Comparison of ENCODE assay signal across 11 cellular contexts in the genomic region with DNA sequence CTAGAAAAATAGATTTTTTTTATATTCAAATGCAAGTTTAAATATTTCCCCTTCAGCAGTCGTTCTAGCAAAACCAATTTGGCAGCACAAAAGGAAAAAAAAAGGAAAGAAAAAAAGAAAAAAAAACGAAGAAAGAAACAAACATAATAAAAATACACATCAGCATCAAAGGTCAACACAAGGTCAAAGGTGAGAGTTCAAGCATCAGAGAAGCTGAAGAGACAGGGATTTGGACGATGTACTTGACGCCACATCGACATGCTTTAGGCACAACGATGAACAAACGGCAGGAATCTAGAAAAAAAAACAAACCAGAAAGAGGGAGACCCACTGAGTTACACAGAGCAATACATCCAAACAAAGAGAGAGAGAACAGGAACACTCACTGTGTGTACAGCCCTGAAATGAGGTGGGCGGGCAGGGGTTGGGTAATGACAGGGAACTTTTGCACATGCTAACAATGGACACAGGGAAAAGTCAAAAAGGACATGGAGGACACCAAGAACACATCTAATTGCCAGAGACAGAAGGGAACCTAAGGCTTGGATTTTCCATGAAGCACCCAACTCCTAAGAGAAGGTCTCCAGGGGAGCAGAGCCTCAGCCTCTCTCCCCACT. TPM values are rescaled to one million over a fixed set of nuclear protein-coding genes. Genes with fewer than 3 reads are reported as not detected.
DNase-seq lines count a peak whose midpoint lies in the region; ATAC-seq, FAIRE-seq and TF ChIP-seq lines count a peak whose summit lies in the region.
"Had no signal": no experiment of that assay in that cellular context is flagged by ENCODE, and none has a peak within 500 bp of the region (broad histone marks: within the 10 kb centered on the region; RNA-seq: fewer than 3 reads in every experiment).

No MANE protein-coding gene starts in this region.

- FAIRE-seq in frontal cortex (lab: Jason Lieb, UNC) = no peak

- H3K4me3 ChIP-seq in GM23338 = no peak overlapping the region
- H3K4me3 ChIP-seq: skin epidermis had no signal

- ATAC-seq in GM23338 (no peak), HG03342 (IDR thresholded peaks at IDR 0.05; ENCODE audit: unreplicated experiment) (no peak)
- ATAC-seq in naive thymus-derived CD8-positive, alpha-beta T cell = no peak

- H3K27me3 ChIP-seq in GM23338 (ENCODE audit: insufficient read depth) = no peaks in the 10 kb centered on the region

- H3K79me2 ChIP-seq in GM23338 (replicated peaks; ENCODE audit: insufficient read depth) = peaks cover 73% of the 10 kb centered on the region

- peaks cover 19% of the 10 kb centered on the region; the same call in 1 of the 2 replicates for H3F3A ChIP-seq in GM23338 (replicated peaks; ENCODE audit: low read depth)

- H3K9me3 Mint-ChIP-seq in GM23338 (no peaks in the 10 kb centered on the region), brain (no peaks in the 10 kb centered on the region)
- H3K9me3 Mint-ChIP-seq in naive thymus-derived CD8-positive, alpha-beta T cell = no peaks in the 10 kb centered on the region

- no peak overlapping the region for H2AFZ ChIP-seq in GM23338

- H3K4me1 ChIP-seq in GM23338 (ENCODE audit: insufficient read depth) = peaks cover 37% of the 10 kb centered on the region

- TF ChIP-seq CTCF in 22Rv1 (IDR thresholded peaks at IDR 0.05) = no peak
- TF ChIP-seq CTCF in GM23338 (conservative IDR thresholded peaks at IDR 0.05; ENCODE audit: low read depth in 2 of 2) = no peak
- TF ChIP-seq CTCF in brain (conservative IDR thresholded peaks at IDR 0.05) = no peak

- peaks cover 45% of the 10 kb centered on the region for H3K36me3 ChIP-seq in GM23338 (ENCODE audit: insufficient read depth)

- H4K20me1 ChIP-seq in GM23338 (replicated peaks; ENCODE audit: insufficient read depth) = peaks cover 51% of the 10 kb centered on the region

- peak overlapping the region; percentile 5; the same call in 1 of the 3 replicates for H3K4me3 Mint-ChIP-seq in GM23338
- H3K4me3 Mint-ChIP-seq in brain = no peak overlapping the region
- no peak overlapping the region for H3K4me3 Mint-ChIP-seq in naive thymus-derived CD8-positive, alpha-beta T cell

- H3K4me1 Mint-ChIP-seq in GM23338 (peaks cover 53% of the 10 kb centered on the region), brain (peaks cover 49% of the 10 kb centered on the region)
- H3K4me1 Mint-ChIP-seq in naive thymus-derived CD8-positive, alpha-beta T cell = peaks cover 3 to 14% (median 11%) of the 10 kb centered on the region in 4 donors

- POLR2A ChIA-PET in naive thymus-derived CD8-positive, alpha-beta T cell (lab: Charles Lee) = no interaction called here

- H3K27me3 Mint-ChIP-seq in GM23338 (ENCODE audit: insufficient read depth, low read depth, poor library complexity) (peaks cover 16% of the 10 kb centered on the region), brain (no peaks in the 10 kb centered on the region)
- H3K27me3 Mint-ChIP-seq in naive thymus-derived CD8-positive, alpha-beta T cell = no peaks in the 10 kb centered on the region

- H3K27ac Mint-ChIP-seq in GM23338 (no peak overlapping the region; the same call in 1 of the 2 replicates), brain (peak overlapping the region; percentile 18 to 92 (median 68))
- peak overlapping the region in 7 of 10 donors; percentile 4 to 87 (median 61) for H3K27ac Mint-ChIP-seq in naive thymus-derived CD8-positive, alpha-beta T cell

- 0 out of 2 replicates have a peak overlapping the region, but pooled peaks have one; percentile 1 for H3K4me2 ChIP-seq in GM23338

- H3K36me3 Mint-ChIP-seq in GM23338 (ENCODE audit: low read depth) (peaks cover 64% of the 10 kb centered on the region), brain (peaks cover 61% of the 10 kb centered on the region)
- peaks cover 0 to 84% (median 0%) of the 10 kb centered on the region in 3 donors for H3K36me3 Mint-ChIP-seq in naive thymus-derived CD8-positive, alpha-beta T cell

- peak overlapping the region; percentile 12; the same call in 1 of the 2 replicates for H3K27ac ChIP-seq in 22Rv1
- peak overlapping the region; percentile 46 for H3K27ac ChIP-seq in GM23338 (ENCODE audit: low read depth)
- H3K27ac ChIP-seq: VCaP had no signal

- no peaks in the 10 kb centered on the region for H3K9me2 ChIP-seq in GM23338 (ENCODE audit: insufficient read depth)

- DNase-seq in GM23338 (ENCODE audit: low spot score) = no peak
- DNase-seq in naive thymus-derived CD8-positive, alpha-beta T cell = no peak
- no peak for DNase-seq in islet precursor cell
- DNase-seq in frontal cortex (ENCODE audit: low spot score in 2 of 2) = no peak
- DNase-seq in iPS-NIHi11 (ENCODE audit: low spot score) = no peak
- DNase-seq: Calu3 had no signal

TF ChIP-seq in GM23338, 12 proteins besides CTCF, POLR2A, EP300 and RAD21 (continues in another document):
- TF ChIP-seq EZH2phosphoT487 (IDR thresholded peaks at IDR 0.05; ENCODE audit: unreplicated experiment) = no peak
- TF ChIP-seq, protein P1, sequence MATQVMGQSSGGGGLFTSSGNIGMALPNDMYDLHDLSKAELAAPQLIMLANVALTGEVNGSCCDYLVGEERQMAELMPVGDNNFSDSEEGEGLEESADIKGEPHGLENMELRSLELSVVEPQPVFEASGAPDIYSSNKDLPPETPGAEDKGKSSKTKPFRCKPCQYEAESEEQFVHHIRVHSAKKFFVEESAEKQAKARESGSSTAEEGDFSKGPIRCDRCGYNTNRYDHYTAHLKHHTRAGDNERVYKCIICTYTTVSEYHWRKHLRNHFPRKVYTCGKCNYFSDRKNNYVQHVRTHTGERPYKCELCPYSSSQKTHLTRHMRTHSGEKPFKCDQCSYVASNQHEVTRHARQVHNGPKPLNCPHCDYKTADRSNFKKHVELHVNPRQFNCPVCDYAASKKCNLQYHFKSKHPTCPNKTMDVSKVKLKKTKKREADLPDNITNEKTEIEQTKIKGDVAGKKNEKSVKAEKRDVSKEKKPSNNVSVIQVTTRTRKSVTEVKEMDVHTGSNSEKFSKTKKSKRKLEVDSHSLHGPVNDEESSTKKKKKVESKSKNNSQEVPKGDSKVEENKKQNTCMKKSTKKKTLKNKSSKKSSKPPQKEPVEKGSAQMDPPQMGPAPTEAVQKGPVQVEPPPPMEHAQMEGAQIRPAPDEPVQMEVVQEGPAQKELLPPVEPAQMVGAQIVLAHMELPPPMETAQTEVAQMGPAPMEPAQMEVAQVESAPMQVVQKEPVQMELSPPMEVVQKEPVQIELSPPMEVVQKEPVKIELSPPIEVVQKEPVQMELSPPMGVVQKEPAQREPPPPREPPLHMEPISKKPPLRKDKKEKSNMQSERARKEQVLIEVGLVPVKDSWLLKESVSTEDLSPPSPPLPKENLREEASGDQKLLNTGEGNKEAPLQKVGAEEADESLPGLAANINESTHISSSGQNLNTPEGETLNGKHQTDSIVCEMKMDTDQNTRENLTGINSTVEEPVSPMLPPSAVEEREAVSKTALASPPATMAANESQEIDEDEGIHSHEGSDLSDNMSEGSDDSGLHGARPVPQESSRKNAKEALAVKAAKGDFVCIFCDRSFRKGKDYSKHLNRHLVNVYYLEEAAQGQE (IDR thresholded peaks at IDR 0.05; ENCODE audit: unreplicated experiment) = no peak
- no peak for TF ChIP-seq EZH2 (IDR thresholded peaks at IDR 0.05; ENCODE audit: low read depth, unreplicated experiment)
- no peak for TF ChIP-seq ZNF331 (CRISPR knock-in tag; IDR thresholded peaks at IDR 0.05; ENCODE audit: low read depth)
- TF ChIP-seq JUNB (IDR thresholded peaks at IDR 0.05; ENCODE audit: unreplicated experiment) = no peak
- TF ChIP-seq, protein P2, sequence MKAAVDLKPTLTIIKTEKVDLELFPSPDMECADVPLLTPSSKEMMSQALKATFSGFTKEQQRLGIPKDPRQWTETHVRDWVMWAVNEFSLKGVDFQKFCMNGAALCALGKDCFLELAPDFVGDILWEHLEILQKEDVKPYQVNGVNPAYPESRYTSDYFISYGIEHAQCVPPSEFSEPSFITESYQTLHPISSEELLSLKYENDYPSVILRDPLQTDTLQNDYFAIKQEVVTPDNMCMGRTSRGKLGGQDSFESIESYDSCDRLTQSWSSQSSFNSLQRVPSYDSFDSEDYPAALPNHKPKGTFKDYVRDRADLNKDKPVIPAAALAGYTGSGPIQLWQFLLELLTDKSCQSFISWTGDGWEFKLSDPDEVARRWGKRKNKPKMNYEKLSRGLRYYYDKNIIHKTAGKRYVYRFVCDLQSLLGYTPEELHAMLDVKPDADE (IDR thresholded peaks at IDR 0.05) = no peak
- no peak for TF ChIP-seq POLR2AphosphoS5 (IDR thresholded peaks at IDR 0.05; ENCODE audit: low read depth)
- no peak for TF ChIP-seq NANOG (IDR thresholded peaks at IDR 0.05; ENCODE audit: borderline replicate concordance)
- no peak for TF ChIP-seq CREB1 (CRISPR knock-in tag; IDR thresholded peaks at IDR 0.05; ENCODE audit: low read depth)
- no peak for TF ChIP-seq ZNF114 (CRISPR knock-in tag; IDR thresholded peaks at IDR 0.05)

RNA-seq across cellular contexts. Expression of a gene that starts 19.8 kb away (rescaled TPM):
- total RNA-seq in GM23338 (2014; rRNA removed; shearing (Covaris generic)) = 0.17 TPM in 1 of 2 replicates, not detected in the other
- polyA plus RNA-seq in GM23338 (2016; fragmentation: Nextera tagmentation; extraction: Ambion mirVana) (0.23 and 0.59 TPM in 2 replicates), brain (ENCODE audit: insufficient read depth, low read depth, low replicate concordance) (0.24 TPM)
- 1 to 10 TPM; 1.3 to 1.5 TPM for total RNA-seq in naive thymus-derived CD8-positive, alpha-beta T cell
- polyA plus RNA-seq in naive thymus-derived CD8-positive, alpha-beta T cell = not detected
- not detected for total RNA-seq in frontal cortex

RNA-seq across cellular contexts. Expression of a gene that starts 42.5 kb away (rescaled TPM):
- 147 and 149 TPM in 2 replicates for total RNA-seq in GM23338 (2014; rRNA removed; shearing (Covaris generic))
- polyA plus RNA-seq in GM23338 (2016; fragmentation: Nextera tagmentation; extraction: Ambion mirVana) = 173 and 190 TPM in 2 replicates
- polyA plus RNA-seq in brain (ENCODE audit: insufficient read depth, low read depth, low replicate concordance) = 196 TPM
- total RNA-seq in naive thymus-derived CD8-positive, alpha-beta T cell = 10 to 100 TPM; 58.4 to 60.0 TPM
- polyA plus RNA-seq in naive thymus-derived CD8-positive, alpha-beta T cell = 100 to 1,000 TPM in 1 of 3 donors, 10 to 100 TPM in 2; 91.5 to 106 (median 94.0) TPM
- total RNA-seq in frontal cortex = 104 TPM
